In the genomic region with DNA sequence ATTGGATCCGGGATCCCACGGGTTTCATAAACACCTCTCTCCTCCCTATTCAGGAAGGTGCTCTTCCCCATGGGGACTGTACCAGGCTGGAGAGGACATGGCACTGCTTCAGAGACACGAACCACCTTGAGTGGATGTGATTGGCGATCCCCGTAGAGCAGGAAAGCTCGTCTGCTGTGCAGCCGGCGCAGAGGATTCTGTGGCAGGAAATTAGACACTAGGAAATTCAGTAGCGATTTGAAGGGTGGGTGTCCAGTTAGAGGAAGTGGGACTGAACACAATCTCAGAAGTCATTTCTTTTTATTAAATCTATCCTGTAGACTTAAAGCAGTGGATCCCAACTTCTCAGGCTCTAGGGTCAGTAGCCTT, we compare ENCODE assay signal across 6 cellular contexts. TPM values are rescaled to one million over a fixed set of nuclear protein-coding genes. Genes with fewer than 3 reads are reported as not detected.
DNase-seq lines count a peak whose midpoint lies in the region; ATAC-seq and TF ChIP-seq lines count a peak whose summit lies in the region.

No MANE protein-coding gene starts in this region.

- POLR2A ChIA-PET in Panc1 (lab: Charles Lee): no interaction called here

- BruUV-seq in Panc1 (replicated peaks; lab: Mats Ljungman, UMichigan): no TSS peak

- in situ Hi-C loops in Panc1 (cut with HindIII; ENCODE audit: low pct_unique_long_range_greater_than_20kb, low sequenced_read_pairs): no loop called here

- peak; percentile 74 for DNase-seq in NCI-H82 (lab: John Stamatoyannopoulos, UW)
- no peak for DNase-seq in NCI-H82 treated with DMSO at 0.1 percent for 48 hours (lab: John Stamatoyannopoulos, UW; ENCODE audit: unreplicated experiment)
- DNase-seq in Panc1 (ENCODE audit: low read depth, low spot score): no peak
- no peak for DNase-seq in glutamatergic neuron
- DNase-seq in tibial nerve (ENCODE audit: low spot score in 2 of 2): no peak

- H3K4me3 ChIP-seq in Panc1 (ENCODE audit: low read depth in 2 of 2, low read length in 2 of 2) (peak overlapping the region; percentile 85 to 94), tibial nerve (peak overlapping the region; percentile 77 to 96 (median 86))

- H3K27ac ChIP-seq in Panc1 (ENCODE audit: low read length): peak overlapping the region; percentile 83
- H3K27ac ChIP-seq in tibial nerve: peak overlapping the region; percentile 61 to 89 (median 88)

- no peaks in the 10 kb centered on the region for H3K4me1 Mint-ChIP-seq in glutamatergic neuron (ENCODE audit: low read depth, unreplicated experiment)

- no peaks in the 10 kb centered on the region for H3K27me3 ChIP-seq in Panc1 (ENCODE audit: control insufficient read depth, insufficient read depth, low read length)
- no peaks in the 10 kb centered on the region for H3K27me3 ChIP-seq in tibial nerve

- CTCF ChIA-PET in Panc1 (lab: Charles Lee): no interaction called here

- peaks cover 8% of the 10 kb centered on the region for H3K9me3 Mint-ChIP-seq in glutamatergic neuron (ENCODE audit: unreplicated experiment)

- H3K9me3 ChIP-seq in Panc1 (ENCODE audit: control insufficient read depth, insufficient read depth, low read depth, low read length) (no peaks in the 10 kb centered on the region), tibial nerve (no peaks in the 10 kb centered on the region)

- no peak for TF ChIP-seq CTCF in Panc1 (IDR thresholded peaks at IDR 0.05)
- TF ChIP-seq CTCF in glutamatergic neuron (IDR thresholded peaks at IDR 0.05; ENCODE audit: partially characterized antibody, unreplicated experiment): no peak
- no peak for TF ChIP-seq CTCF in tibial nerve (IDR thresholded peaks at IDR 0.05)

- H3K36me3 ChIP-seq in Panc1 (ENCODE audit: control insufficient read depth, insufficient read depth, low read length) (peaks cover 2% of the 10 kb centered on the region), tibial nerve (peaks cover 0 to 31% (median 0%) of the 10 kb centered on the region in 3 donors)

- TF ChIP-seq POLR2A in tibial nerve (IDR thresholded peaks at IDR 0.05): no peak

- peaks cover 11% of the 10 kb centered on the region for H3K27me3 Mint-ChIP-seq in glutamatergic neuron (ENCODE audit: unreplicated experiment)

- ATAC-seq in Panc1 (peak; percentile 26), HG03196 (IDR thresholded peaks at IDR 0.05; ENCODE audit: unreplicated experiment) (no peak)

- no peak for TF ChIP-seq EP300 in tibial nerve (IDR thresholded peaks at IDR 0.05)

- H3K4me3 Mint-ChIP-seq in glutamatergic neuron (ENCODE audit: unreplicated experiment): peak overlapping the region; percentile 93

- 0 to 1% methylated on average over 8 to 9 of the region's 9 CpGs for WGBS in tibial nerve, 2 donors

- peak overlapping the region; percentile 62 for H3K27ac Mint-ChIP-seq in glutamatergic neuron (ENCODE audit: unreplicated experiment)

- H3K4me1 ChIP-seq in Panc1 (ENCODE audit: control insufficient read depth, insufficient read depth, low read length): peaks cover 17% of the 10 kb centered on the region
- peaks cover 0 to 37% (median 10%) of the 10 kb centered on the region in 4 donors for H3K4me1 ChIP-seq in tibial nerve

- intact Hi-C loops in Panc1 (cut with micrococcal nuclease; ENCODE audit: unreplicated experiment): loop anchor here (5.0 kb wide), 1 partner anchor 75 kb away; no protein-coding TSS in a partner anchor

- no peaks in the 10 kb centered on the region for H3K36me3 Mint-ChIP-seq in glutamatergic neuron (ENCODE audit: unreplicated experiment)

RNA-seq across cellular contexts. Expression of a gene that starts 0.8 kb away (rescaled TPM):
- 8.0 TPM for total RNA-seq in Panc1 (2021; ENCODE audit: unreplicated experiment)
- polyA plus RNA-seq in Panc1 (2012; ENCODE audit: insufficient read length): 1.7 TPM
- 7.2 TPM for total RNA-seq in glutamatergic neuron (ENCODE audit: unreplicated experiment)
- total RNA-seq in tibial nerve: 1 to 10 TPM; 5.4 to 9.0 (median 7.1) TPM

RNA-seq across cellular contexts. Expression of a gene that starts 45.0 kb away (rescaled TPM):
- total RNA-seq in Panc1 (2021; ENCODE audit: unreplicated experiment) (not detected), glutamatergic neuron (ENCODE audit: unreplicated experiment) (not detected), tibial nerve (under 1 TPM in 2 of 4 donors, not detected in 2; 0.21 to 0.98 TPM)
- polyA plus RNA-seq in Panc1 (2012; ENCODE audit: insufficient read length): not detected

RNA-seq across cellular contexts. Expression of a gene that starts 46.5 kb away (rescaled TPM):
- total RNA-seq in Panc1 (2021; ENCODE audit: unreplicated experiment): 0.05 TPM
- polyA plus RNA-seq in Panc1 (2012; ENCODE audit: insufficient read length): 0.10 TPM
- total RNA-seq in glutamatergic neuron (ENCODE audit: unreplicated experiment): 0.25 TPM
- 10 to 100 TPM; 11.9 to 22.7 (median 14.2) TPM for total RNA-seq in tibial nerve

RNA-seq across cellular contexts. Expression of a gene that starts 56.4 kb away (rescaled TPM):
- total RNA-seq in Panc1 (2021; ENCODE audit: unreplicated experiment) (not detected), glutamatergic neuron (ENCODE audit: unreplicated experiment) (not detected), tibial nerve (not detected)
- polyA plus RNA-seq in Panc1 (2012; ENCODE audit: insufficient read length): not detected

RNA-seq across cellular contexts. Expression of a gene that starts 57.3 kb away (rescaled TPM):
- 108 TPM for total RNA-seq in Panc1 (2021; ENCODE audit: unreplicated experiment)
- polyA plus RNA-seq in Panc1 (2012; ENCODE audit: insufficient read length): 150 TPM
- total RNA-seq in glutamatergic neuron (ENCODE audit: unreplicated experiment): 35.9 TPM
- 10 to 100 TPM; 24.9 to 46.5 (median 38.2) TPM for total RNA-seq in tibial nerve

Comparison
In these comparisons a context has a peak if more than half of its experiments do, and no peak if none do; other contexts are left out.
1. RNA of a gene that starts 46.5 kb away (total RNA-seq): 11.9 to 22.7 TPM in tibial nerve; 0.25 TPM in glutamatergic neuron (single experiment) and 0.05 TPM in Panc1 (single experiment); every median in the first group is over 10 times any median in the second.